ENCODE assay signal across 13 cellular contexts in genomic region chr11:2447253-2447950, GRCh38. TPM values are rescaled to one million over a fixed set of nuclear protein-coding genes. Genes with fewer than 3 reads are reported as not detected.
DNase-seq lines count a peak whose midpoint lies in the region; ATAC-seq and FAIRE-seq lines count a peak whose summit lies in the region.
"Had no signal": no experiment of that assay in that cellular context is flagged by ENCODE, and none has a peak within 500 bp of the region (broad histone marks: within the 10 kb centered on the region; RNA-seq: fewer than 3 reads in every experiment).

No MANE protein-coding gene starts in this region.

- H3K36me3 Mint-ChIP-seq in IgD-negative memory B cell (no peaks in the 10 kb centered on the region), memory B cell (no peaks in the 10 kb centered on the region)
- H3K36me3 Mint-ChIP-seq in activated T-helper 17 cell treated with anti-CD3 and anti-CD28 coated beads, Interleukin-2, amount 50 U/mL, for 72 hours (ENCODE audit: low read depth): no peaks in the 10 kb centered on the region

- H3K4me3 ChIP-seq in H7 (ENCODE audit: insufficient read depth, low read depth, low read length): no peak overlapping the region
- H3K4me3 ChIP-seq: suprapubic skin had no signal

- H3K27ac Mint-ChIP-seq in IgD-negative memory B cell: peak overlapping the region; percentile 59 to 74 (median 70)
- H3K27ac Mint-ChIP-seq in activated T-helper 17 cell treated with anti-CD3 and anti-CD28 coated beads, Interleukin-2, amount 50 U/mL, for 72 hours: peak overlapping the region; percentile 72
- peak overlapping the region; percentile 67 for H3K27ac Mint-ChIP-seq in memory B cell

- no peaks in the 10 kb centered on the region for H3K36me3 ChIP-seq in H7 (replicated peaks; ENCODE audit: control insufficient read depth, insufficient read depth, low read length)
- H3K36me3 ChIP-seq: suprapubic skin had no signal

- ATAC-seq in activated T-helper 17 cell treated with anti-CD3 and anti-CD28 coated beads, Interleukin-2, amount 50 U/mL, for 72 hours (replicated peaks): peak; percentile 15
- no peak for ATAC-seq in memory B cell (ENCODE audit: low read depth)

- H3K4me1 Mint-ChIP-seq in IgD-negative memory B cell: peaks cover 11 to 15% (median 11%) of the 10 kb centered on the region in 3 donors
- peaks cover 15% of the 10 kb centered on the region for H3K4me1 Mint-ChIP-seq in activated T-helper 17 cell treated with anti-CD3 and anti-CD28 coated beads, Interleukin-2, amount 50 U/mL, for 72 hours
- H3K4me1 Mint-ChIP-seq in memory B cell: peaks cover 24% of the 10 kb centered on the region

- H3K27me3 Mint-ChIP-seq in IgD-negative memory B cell (no peaks in the 10 kb centered on the region), memory B cell (no peaks in the 10 kb centered on the region)
- H3K27me3 Mint-ChIP-seq in activated T-helper 17 cell treated with anti-CD3 and anti-CD28 coated beads, Interleukin-2, amount 50 U/mL, for 72 hours: no peaks in the 10 kb centered on the region

- H3K4me3 Mint-ChIP-seq in IgD-negative memory B cell: peak overlapping the region; percentile 87 to 98 (median 92)
- peak overlapping the region; percentile 91 for H3K4me3 Mint-ChIP-seq in activated T-helper 17 cell treated with anti-CD3 and anti-CD28 coated beads, Interleukin-2, amount 50 U/mL, for 72 hours
- peak overlapping the region; percentile 88 for H3K4me3 Mint-ChIP-seq in memory B cell

- DNase-seq in AML-193 (lab: John Stamatoyannopoulos, UW) (peak; percentile 66 to 81), memory B cell (ENCODE audit: low spot score in 2 of 2) (peak in 1 of 2 donors; percentile 22), DMS53 (lab: John Stamatoyannopoulos, UW) (no peak), DMS79 treated with DMSO at 0.1 percent for 48 hours (lab: John Stamatoyannopoulos, UW) (no peak), H7 (no peak), HTR-8/SVneo (ENCODE audit: insufficient read length, low spot score) (no peak)
- DNase-seq: NCI-H510A had no signal

- peaks cover 45% of the 10 kb centered on the region for H3K27me3 ChIP-seq in H7 (ENCODE audit: control insufficient read depth, insufficient read depth, low read length)

- H3K9me3 Mint-ChIP-seq in IgD-negative memory B cell (no peaks in the 10 kb centered on the region), memory B cell (no peaks in the 10 kb centered on the region)
- no peaks in the 10 kb centered on the region for H3K9me3 Mint-ChIP-seq in activated T-helper 17 cell treated with anti-CD3 and anti-CD28 coated beads, Interleukin-2, amount 50 U/mL, for 72 hours

- FAIRE-seq in HTR-8/SVneo (lab: Jason Lieb, UNC): no peak

RNA-seq across cellular contexts. Expression of gene KCNQ1, which starts 2.6 kb away (rescaled TPM):
- 20.5 TPM for polyA plus RNA-seq in IgD-negative memory B cell
- total RNA-seq in activated T-helper 17 cell treated with anti-CD3 and anti-CD28 coated beads, Interleukin-2, amount 50 U/mL, for 72 hours: 1 to 10 TPM; 7.0 to 9.7 TPM
- 0.18 and 0.48 TPM in 2 replicates for total RNA-seq in H7 (2014; rRNA removed; shearing (Covaris generic))
- total RNA-seq: M059J had no signal

RNA-seq across cellular contexts. Expression of gene TRPM5, which starts 3.1 kb away (rescaled TPM):
- polyA plus RNA-seq in IgD-negative memory B cell: not detected
- total RNA-seq in activated T-helper 17 cell treated with anti-CD3 and anti-CD28 coated beads, Interleukin-2, amount 50 U/mL, for 72 hours: not detected
- total RNA-seq in H7 (2014; rRNA removed; shearing (Covaris generic)): not detected in 2 replicates
- total RNA-seq: activated CD8-positive, alpha-beta memory T cell treated with anti-CD3 and anti-CD28 coated beads for 36 hours; H4; M059J had no signal

RNA-seq across cellular contexts. Expression of gene TSSC4, which starts 46.9 kb away (rescaled TPM):
- 86.8 TPM for polyA plus RNA-seq in IgD-negative memory B cell
- total RNA-seq in activated T-helper 17 cell treated with anti-CD3 and anti-CD28 coated beads, Interleukin-2, amount 50 U/mL, for 72 hours: 10 to 100 TPM; 19.7 to 58.7 TPM
- 60.5 and 62.5 TPM in 2 replicates for total RNA-seq in H7 (2014; rRNA removed; shearing (Covaris generic))

Comparison
In these comparisons a context has a peak if more than half of its experiments do, and no peak if none do; other contexts are left out.
1. DNase-seq: peak in AML-193 (2 of 2); none in DMS53 (single experiment), DMS79 treated with DMSO at 0.1 percent for 48 hours (single experiment), H7 (single experiment) and HTR-8/SVneo (single experiment).
2. Peak in every context shown above with its lines, with median percentiles within 50 percentile points of each other: H3K27ac Mint-ChIP-seq and H3K4me3 Mint-ChIP-seq.